ENCODE assay signal across 26 cellular contexts in genomic region chr4:32396504-32396903, GRCh38.
"Had no signal": no experiment of that assay in that cellular context is flagged by ENCODE, and none has a peak within 500 bp of the region (broad histone marks: within the 10 kb centered on the region; RNA-seq: fewer than 3 reads in every experiment).

No MANE protein-coding gene starts in this region.

- H3K27me3 ChIP-seq: brain microvascular endothelial cell, cardiac muscle cell, MG63 had no signal

- DNase-seq: activated CD4-positive, alpha-beta T cell treated with anti-CD3 and anti-CD28 coated beads for 36 hours; activated CD8-positive, alpha-beta memory T cell treated with anti-CD3 and anti-CD28 coated beads, Interleukin-2, amount 50 U/mL, for 4 hours; activated CD8-positive, alpha-beta T cell treated with anti-CD3 and anti-CD28 coated beads for 36 hours; activated gamma-delta T cell treated with Interleukin-2 at 50 U/mL for 16 hours; activated naive CD4-positive, alpha-beta T cell treated with anti-CD3 and anti-CD28 coated beads, Interleukin-2, amount 10 ng/mL, durations not matched to agents 7 days and 5 days; activated naive CD8-positive, alpha-beta T cell treated with anti-CD3 and anti-CD28 coated beads for 36 hours; activated T-cell treated with anti-CD3 and anti-CD28 coated beads, Interleukin-2, amount 50 U/mL, for 72 hours; brain microvascular endothelial cell; MG63; MV-4-11; NCI-H1092 treated with DMSO at 0.1 percent for 48 hours; NCI-H1417 treated with DMSO at 0.1 percent for 48 hours; NCI-H187 treated with DMSO at 0.1 percent for 48 hours; NCI-H2081 treated with DMSO at 0.1 percent for 48 hours; NCI-H2171 treated with DMSO at 0.1 percent for 48 hours; NCI-H526; PC-9; T-cell; T-helper 2 cell; T1000 had no signal

- H3K36me3 ChIP-seq: brain microvascular endothelial cell, cardiac muscle cell, MG63 had no signal

- H3K27ac Mint-ChIP-seq: activated CD4-positive, alpha-beta T cell treated with anti-CD3 and anti-CD28 coated beads for 36 hours; activated CD8-positive, alpha-beta T cell treated with anti-CD3 and anti-CD28 coated beads for 36 hours; activated naive CD4-positive, alpha-beta T cell treated with anti-CD3 and anti-CD28 coated beads, Interleukin-2, amount 10 ng/mL, durations not matched to agents 7 days and 5 days; activated naive CD8-positive, alpha-beta T cell treated with anti-CD3 and anti-CD28 coated beads for 36 hours; activated T-cell treated with anti-CD3 and anti-CD28 coated beads, Interleukin-2, amount 50 U/mL, for 72 hours; activated T-helper 2 cell treated with anti-CD3 and anti-CD28 coated beads, Interferon-gamma antibody, Interleukin-2, Interleukin-4, amounts not matched to agents 10 μg/mL and 5 μg/mL and 100 μg/mL, durations not matched to agents 14 hours and 24 hours and 36 hours; T-cell had no signal

- H3K4me3 Mint-ChIP-seq: activated CD4-positive, alpha-beta T cell treated with anti-CD3 and anti-CD28 coated beads for 36 hours; activated CD8-positive, alpha-beta T cell treated with anti-CD3 and anti-CD28 coated beads for 36 hours; activated naive CD4-positive, alpha-beta T cell treated with anti-CD3 and anti-CD28 coated beads, Interleukin-2, amount 10 ng/mL, durations not matched to agents 7 days and 5 days; activated naive CD8-positive, alpha-beta T cell treated with anti-CD3 and anti-CD28 coated beads for 36 hours; activated T-cell treated with anti-CD3 and anti-CD28 coated beads, Interleukin-2, amount 50 U/mL, for 72 hours; T-cell had no signal

- H3K36me3 Mint-ChIP-seq: activated naive CD4-positive, alpha-beta T cell treated with anti-CD3 and anti-CD28 coated beads, Interleukin-2, amount 10 ng/mL, durations not matched to agents 7 days and 5 days; activated naive CD8-positive, alpha-beta T cell treated with anti-CD3 and anti-CD28 coated beads for 36 hours; T-cell had no signal

- H3K9me3 ChIP-seq: MG63 had no signal

- H3K9ac ChIP-seq: KMS-11 had no signal

- H3K27me3 Mint-ChIP-seq: activated CD4-positive, alpha-beta T cell treated with anti-CD3 and anti-CD28 coated beads for 36 hours; activated CD8-positive, alpha-beta T cell treated with anti-CD3 and anti-CD28 coated beads for 36 hours; activated naive CD4-positive, alpha-beta T cell treated with anti-CD3 and anti-CD28 coated beads, Interleukin-2, amount 10 ng/mL, durations not matched to agents 7 days and 5 days; activated naive CD8-positive, alpha-beta T cell treated with anti-CD3 and anti-CD28 coated beads for 36 hours; T-cell had no signal

- H3K4me2 ChIP-seq: KMS-11, PC-9 had no signal

- ATAC-seq: activated CD4-positive, alpha-beta T cell treated with anti-CD3 and anti-CD28 coated beads for 36 hours; activated CD8-positive, alpha-beta T cell treated with anti-CD3 and anti-CD28 coated beads for 36 hours; activated T-cell treated with anti-CD3 and anti-CD28 coated beads, Interleukin-2, amount 50 U/mL, for 72 hours; Right ventricle myocardium inferior; T-cell had no signal

- H3K4me3 ChIP-seq: cardiac muscle cell, MG63, PC-9, SK-N-MC had no signal

- H3K4me1 Mint-ChIP-seq: activated CD4-positive, alpha-beta T cell treated with anti-CD3 and anti-CD28 coated beads for 36 hours; activated naive CD4-positive, alpha-beta T cell treated with anti-CD3 and anti-CD28 coated beads, Interleukin-2, amount 10 ng/mL, durations not matched to agents 7 days and 5 days; activated naive CD8-positive, alpha-beta T cell treated with anti-CD3 and anti-CD28 coated beads for 36 hours; T-cell had no signal

- H2AFZ ChIP-seq: PC-9 had no signal

- H3K27ac ChIP-seq: brain microvascular endothelial cell, cardiac muscle cell, KMS-11, PC-9, SK-N-MC, VCaP had no signal
